ENCODE assay signal across 9 cellular contexts in genomic region chr12:29519585-29520182, GRCh38. TPM values are rescaled to one million over a fixed set of nuclear protein-coding genes. Genes with fewer than 3 reads are reported as not detected.
A peak's percentile ranks its signal among the peaks of the same experiment; 100 is the strongest.
DNase-seq lines count a peak whose midpoint lies in the region; ATAC-seq and TF ChIP-seq lines count a peak whose summit lies in the region.
"Had no signal": no experiment of that assay in that cellular context is flagged by ENCODE, and none has a peak within 500 bp of the region (broad histone marks: within the 10 kb centered on the region; RNA-seq: fewer than 3 reads in every experiment).

No MANE protein-coding gene starts in this region.

- H3K27ac ChIP-seq in cardiac muscle cell, result no peak overlapping the region
- H3K27ac ChIP-seq: thyroid gland had no signal

- H3K4me1 Mint-ChIP-seq in osteocyte (ENCODE audit: unreplicated experiment), result peaks cover 11% of the 10 kb centered on the region

- peak; percentile 29 to 79 for DNase-seq in cardiac muscle cell (ENCODE audit: low read depth in 1 of 2, low spot score in 1 of 2)
- DNase-seq in Right ventricle myocardium superior, result no peak
- peak; percentile 34 for DNase-seq in HS-5 (ENCODE audit: low read depth)
- DNase-seq in SK-MEL-5 (ENCODE audit: low read depth, low spot score), result peak; percentile 57
- peak; percentile 23 to 69 for DNase-seq in erythroblast (lab: John Stamatoyannopoulos, UW)
- DNase-seq in osteocyte (ENCODE audit: extremely low spot score, unreplicated experiment), result no peak
- no peak for DNase-seq in SKM-1 (lab: John Stamatoyannopoulos, UW; ENCODE audit: unreplicated experiment)

- ATAC-seq in Right ventricle myocardium superior (ENCODE audit: poor library complexity), result no peak
- ATAC-seq in GM21825 (IDR thresholded peaks at IDR 0.05; ENCODE audit: unreplicated experiment), result no peak

- no peak for TF ChIP-seq POLR2A in erythroblast (IDR thresholded peaks at IDR 0.05; ENCODE audit: low read length)

- TF ChIP-seq CTCF in cardiac muscle cell (IDR thresholded peaks at IDR 0.05; ENCODE audit: low read depth, low read length), result peak; percentile 47
- TF ChIP-seq CTCF in osteocyte (IDR thresholded peaks at IDR 0.05), result peak; percentile 70

- H3K27ac Mint-ChIP-seq in osteocyte (ENCODE audit: unreplicated experiment), result no peak overlapping the region

- no peaks in the 10 kb centered on the region for H3K9me3 ChIP-seq in cardiac muscle cell (ENCODE audit: low read depth)
- H3K9me3 ChIP-seq: thyroid gland had no signal

- H3K27me3 ChIP-seq in cardiac muscle cell, result no peaks in the 10 kb centered on the region
- H3K27me3 ChIP-seq: thyroid gland had no signal

- no peaks in the 10 kb centered on the region for H3K9me3 Mint-ChIP-seq in osteocyte (ENCODE audit: unreplicated experiment)

- no peaks in the 10 kb centered on the region for H3K27me3 Mint-ChIP-seq in osteocyte (ENCODE audit: unreplicated experiment)

- no peaks in the 10 kb centered on the region for H3K4me1 ChIP-seq in cardiac muscle cell (ENCODE audit: low read depth)
- H3K4me1 ChIP-seq: thyroid gland had no signal

- intact Hi-C loops in Right ventricle myocardium superior (cut with DNase I), result no loop called here

- in situ Hi-C loops in SK-MEL-5 (cut with HindIII; ENCODE audit: low pct_unique_long_range_greater_than_20kb, low sequenced_read_pairs), result no loop called here

- H3K36me3 Mint-ChIP-seq in osteocyte (ENCODE audit: unreplicated experiment), result peaks cover 11% of the 10 kb centered on the region

- H3K36me3 ChIP-seq in cardiac muscle cell, result no peaks in the 10 kb centered on the region
- H3K36me3 ChIP-seq: thyroid gland had no signal

- no peak overlapping the region for H3K4me3 ChIP-seq in cardiac muscle cell
- H3K4me3 ChIP-seq: thyroid gland had no signal

- no peak overlapping the region for H3K4me3 Mint-ChIP-seq in osteocyte (ENCODE audit: unreplicated experiment)

RNA-seq across cellular contexts. Expression of gene OVCH1, which starts 22.2 kb away (rescaled TPM):
- total RNA-seq in cardiac muscle cell (0.07 TPM in 1 of 2 replicates, not detected in the other), Right ventricle myocardium superior (not detected), osteocyte (0.46 and 0.52 TPM in 2 replicates)
- not detected in 2 replicates for polyA plus RNA-seq in cardiac muscle cell
- not detected in 2 replicates for total RNA-seq in SK-MEL-5 (2014; rRNA removed; shearing (Covaris generic))
- polyA plus RNA-seq in SK-MEL-5 (2015; cell fraction: cytosol; rRNA removed), result not detected in 2 replicates
- 0.24 and 2.0 TPM in 2 replicates for polyA plus RNA-seq in SK-MEL-5 (2015; cell fraction: nucleus; rRNA removed)

Comparison
In these comparisons a context has a peak if more than half of its experiments do, and no peak if none do; other contexts are left out.
1. DNase-seq: peak in cardiac muscle cell (2 of 2), HS-5 (single experiment), SK-MEL-5 (single experiment) and erythroblast (2 of 2); none in Right ventricle myocardium superior (single experiment), osteocyte (single experiment) and SKM-1 (single experiment).